In genomic region chr2:109231428-109231827, GRCh38 we compare ENCODE assay signal across 1 cellular context.
TF ChIP-seq lines count a peak whose summit lies in the region.

No MANE protein-coding gene starts in this region.

TF ChIP-seq in neural cell, 6 proteins besides CTCF, POLR2A, EP300 and RAD21 (continued from another document):
- TF ChIP-seq EZH2 (IDR thresholded peaks at IDR 0.05; ENCODE audit: borderline replicate concordance, insufficient read depth, low read length, poor library complexity, severe bottlenecking) (no peak), TAF1 (IDR thresholded peaks at IDR 0.05; ENCODE audit: low read depth) (no peak), SMC3 (conservative IDR thresholded peaks at IDR 0.05; ENCODE audit: poor library complexity) (no peak)
